17 cellular contexts compared by ENCODE assay signal in the genomic region with DNA sequence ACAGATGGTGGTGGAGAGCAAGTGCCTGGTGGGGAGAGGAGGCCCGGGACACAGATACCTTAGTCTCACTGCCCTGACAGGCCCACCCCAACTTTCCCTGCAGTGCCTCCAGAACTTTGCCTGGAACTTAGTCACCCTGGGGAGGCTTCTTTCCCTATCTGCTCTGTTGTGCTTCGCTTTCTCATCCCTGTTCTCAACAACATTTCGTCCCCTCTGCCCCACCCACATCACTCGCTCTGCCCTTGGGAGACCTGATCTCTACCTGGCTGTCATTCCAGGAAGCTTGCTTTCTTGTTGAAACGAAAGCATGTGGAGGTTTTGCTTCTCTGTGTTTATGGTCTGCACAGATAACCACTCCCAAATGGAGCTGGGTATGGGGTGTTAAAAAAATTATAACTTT.
DNase-seq lines count a peak whose midpoint lies in the region; ATAC-seq and TF ChIP-seq lines count a peak whose summit lies in the region.
"Had no signal": no experiment of that assay in that cellular context is flagged by ENCODE, and none has a peak within 500 bp of the region (broad histone marks: within the 10 kb centered on the region; RNA-seq: fewer than 3 reads in every experiment).

No MANE protein-coding gene starts in this region.

- no peaks in the 10 kb centered on the region for H3K36me3 ChIP-seq in colonic mucosa
- no peaks in the 10 kb centered on the region for H3K36me3 ChIP-seq in mucosa of descending colon (ENCODE audit: low read depth)
- no peaks in the 10 kb centered on the region for H3K36me3 ChIP-seq in transverse colon

- no peak overlapping the region for H3K4me3 ChIP-seq in colonic mucosa
- no peak overlapping the region for H3K4me3 ChIP-seq in mucosa of descending colon
- H3K4me3 ChIP-seq in transverse colon, result no peak overlapping the region
- H3K4me3 ChIP-seq: GM23338, K562 had no signal

- TF ChIP-seq POLR2A in transverse colon (IDR thresholded peaks at IDR 0.05), result no peak

- H3K27me3 ChIP-seq in colonic mucosa, result no peaks in the 10 kb centered on the region
- no peaks in the 10 kb centered on the region for H3K27me3 ChIP-seq in transverse colon

- H3K27ac ChIP-seq in colonic mucosa, result no peak overlapping the region
- peak overlapping the region in 3 of 4 donors; percentile 6 to 33 (median 25) for H3K27ac ChIP-seq in transverse colon
- H3K27ac ChIP-seq: HL-60 had no signal

- in situ Hi-C loops in transverse colon (cut with MboI; ENCODE audit: low pct_ligation_motif_present in 1 of 4, low pct_unique_long_range_greater_than_20kb in 1 of 4, low sequenced_read_pairs in 3 of 4), result no loop called here

- peak; percentile 45 to 55 for DNase-seq in NCI-H524 (lab: John Stamatoyannopoulos, UW)
- DNase-seq in NCI-H524 treated with DMSO at 0.1 percent for 48 hours (lab: John Stamatoyannopoulos, UW), result no peak
- DNase-seq in colonic mucosa, result peak; percentile 63
- DNase-seq in mucosa of descending colon, result peak in 2 of 3 donors; percentile 57 to 60
- DNase-seq in transverse colon, result peak; percentile 62
- no peak for DNase-seq in stimulated activated naive CD4-positive, alpha-beta T cell (lab: John Stamatoyannopoulos, UW)
- DNase-seq in NCI-H1105 treated with DMSO at 0.1 percent for 48 hours (lab: John Stamatoyannopoulos, UW), result no peak
- DNase-seq in 8988T, result no peak
- DNase-seq: CD4-positive, CD25-positive, alpha-beta regulatory T cell; GF-D8; NCI-H146; NCI-H2081 treated with DMSO at 0.1 percent for 48 hours; NCI-H226 had no signal

- ATAC-seq in mucosa of descending colon, result peak; percentile 87
- ATAC-seq: GM23338, K562, Right ventricle myocardium inferior had no signal

- H3K9ac ChIP-seq in colonic mucosa (ENCODE audit: low read depth in 2 of 2, low read length in 2 of 2), result no peak overlapping the region

- no peaks in the 10 kb centered on the region for H3K9me3 ChIP-seq in colonic mucosa
- H3K9me3 ChIP-seq in mucosa of descending colon, result no peaks in the 10 kb centered on the region
- no peaks in the 10 kb centered on the region for H3K9me3 ChIP-seq in transverse colon

- 60% methylated on average over 1 to 5 of the region's 5 CpGs for WGBS in transverse colon (ENCODE audit: low coverage in 1 of 2), 2 donors

- H3K4me1 ChIP-seq in colonic mucosa (no peaks in the 10 kb centered on the region), mucosa of descending colon (ENCODE audit: low read depth) (peaks cover 18% of the 10 kb centered on the region), transverse colon (peaks cover 7 to 44% (median 25%) of the 10 kb centered on the region in 4 donors)

- no peak for TF ChIP-seq CTCF in colonic mucosa (IDR thresholded peaks at IDR 0.05)
- no peak for TF ChIP-seq CTCF in mucosa of descending colon (IDR thresholded peaks at IDR 0.05)
- TF ChIP-seq CTCF in transverse colon (IDR thresholded peaks at IDR 0.05), result no peak

- intact Hi-C loops in colonic mucosa (cut with DNase I) (no loop called here), mucosa of descending colon (cut with DNase I, micrococcal nuclease) (no loop called here), transverse colon (cut with DNase I; ENCODE audit: low total_unique reads) (no loop called here)

- TF ChIP-seq EP300 in transverse colon (IDR thresholded peaks at IDR 0.05; ENCODE audit: low read depth), result no peak

Comparison
In these comparisons a context has a peak if more than half of its experiments do, and no peak if none do; other contexts are left out.
1. DNase-seq: peak in NCI-H524 (2 of 2), colonic mucosa (single experiment), mucosa of descending colon (2 of 3) and transverse colon (single experiment); none in NCI-H524 treated with DMSO at 0.1 percent for 48 hours (single experiment), stimulated activated naive CD4-positive, alpha-beta T cell (0 of 6), NCI-H1105 treated with DMSO at 0.1 percent for 48 hours (single experiment) and 8988T (single experiment).